Comparison of ENCODE assay signal across 16 cellular contexts in the genomic region with DNA sequence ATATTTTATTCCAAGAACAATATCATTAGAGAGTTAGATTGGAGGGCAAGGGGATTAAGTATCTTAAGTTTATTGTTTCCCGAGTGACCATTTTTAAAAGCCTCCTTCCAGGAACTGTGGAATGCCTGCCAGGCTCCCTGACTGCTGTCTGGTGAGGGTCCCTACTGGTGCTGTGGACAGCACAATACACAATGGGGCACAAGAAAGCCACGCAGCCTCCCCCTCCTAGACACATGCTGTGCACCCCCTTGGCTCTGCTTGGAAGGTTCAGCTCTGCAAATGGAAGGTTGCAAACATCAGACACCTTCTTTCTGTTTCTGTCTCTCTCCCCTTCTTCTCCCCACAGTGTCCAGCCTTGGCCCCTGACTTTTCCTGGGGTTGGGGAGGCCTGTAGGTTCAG.
DNase-seq lines count a peak whose midpoint lies in the region; ATAC-seq, FAIRE-seq and TF ChIP-seq lines count a peak whose summit lies in the region.
"Had no signal": no experiment of that assay in that cellular context is flagged by ENCODE, and none has a peak within 500 bp of the region (broad histone marks: within the 10 kb centered on the region; RNA-seq: fewer than 3 reads in every experiment).

No MANE protein-coding gene starts in this region.

- peak overlapping the region; percentile 92 for H2BK15ac ChIP-seq in H9 (ENCODE audit: low read depth, low read length)

- H2BK12ac ChIP-seq in H9 (ENCODE audit: insufficient read length, low read depth, low read length): peak overlapping the region; percentile 93

- H2BK5ac ChIP-seq in H9 (ENCODE audit: insufficient read length, low read length): peak overlapping the region; percentile 9

- H2AK5ac ChIP-seq in H9 (ENCODE audit: insufficient read length, low read length): peak overlapping the region; percentile 91

- H3K4me1 ChIP-seq in H9 (ENCODE audit: insufficient read depth, low read length) (peaks cover 13% of the 10 kb centered on the region), ascending aorta (peaks cover 0 to 44% of the 10 kb centered on the region in 2 donors), kidney (ENCODE audit: control insufficient read depth in 1 of 2, insufficient read depth in 1 of 2, low read depth in 1 of 2, low read length in 2 of 2) (peaks cover 5 to 20% of the 10 kb centered on the region in 2 donors), rectal smooth muscle tissue (ENCODE audit: control insufficient read depth, insufficient read depth, low read length) (peaks cover 25% of the 10 kb centered on the region)

- H3K56ac ChIP-seq in H9 (ENCODE audit: insufficient read length, low read depth, low read length): no peak overlapping the region

- no peaks in the 10 kb centered on the region for H3K79me2 ChIP-seq in H9 (ENCODE audit: insufficient read depth, low read length)

- FAIRE-seq in kidney (lab: Jason Lieb, UNC): no peak
- FAIRE-seq: bronchial epithelial cell, endothelial cell of umbilical vein, GM19239, keratinocyte had no signal

- no peak overlapping the region for H3K23ac ChIP-seq in H9 (ENCODE audit: insufficient read length, low read depth, low read length)

- H3K4ac ChIP-seq in H9 (ENCODE audit: low read depth, low read length): peak overlapping the region; percentile 68

- peak overlapping the region; percentile 81 for H3T11ph ChIP-seq in H9 (ENCODE audit: low read length)

- no peaks in the 10 kb centered on the region for H3K79me1 ChIP-seq in H9 (ENCODE audit: insufficient read depth, low read depth, low read length, poor library complexity, severe bottlenecking)

- peak overlapping the region; percentile 88 for H3K18ac ChIP-seq in H9 (ENCODE audit: insufficient read length, low read depth, low read length)

- peaks cover 0 to 4% of the 10 kb centered on the region in 2 experiments; a peak in 2 of 5 replicates for H3K9me3 Mint-ChIP-seq in H9
- H3K9me3 Mint-ChIP-seq: activated B cell treated with CpG ODN at 0.5 μM for 24 hours had no signal

- H3K27me3 ChIP-seq in H9 (ENCODE audit: insufficient read depth, low read length): no peaks in the 10 kb centered on the region
- no peaks in the 10 kb centered on the region for H3K27me3 ChIP-seq in ascending aorta
- H3K27me3 ChIP-seq in rectal smooth muscle tissue (ENCODE audit: control insufficient read depth, insufficient read depth, low read length): no peaks in the 10 kb centered on the region

- H3K9me3 ChIP-seq in H9 (ENCODE audit: control insufficient read depth, low read depth, low read length) (no peaks in the 10 kb centered on the region), ascending aorta (no peaks in the 10 kb centered on the region), kidney (ENCODE audit: control insufficient read depth in 1 of 2, low read length in 2 of 2) (no peaks in the 10 kb centered on the region)

- H4K91ac ChIP-seq in H9 (ENCODE audit: insufficient read length, low read depth, low read length): peak overlapping the region; percentile 94

- H4K8ac ChIP-seq in H9 (replicated peaks; ENCODE audit: insufficient read length, low read depth, low read length): no peak overlapping the region

- no peaks in the 10 kb centered on the region for H4K20me1 ChIP-seq in H9 (ENCODE audit: control insufficient read depth, insufficient read depth, insufficient read length)

- no CpG with 5 or more reads among the region's 2 CpGs for WGBS in H9 (ENCODE audit: extremely low coverage, insufficient read length, low lambda C conversion rate)

- no peak overlapping the region for H3K4me3 Mint-ChIP-seq in H9
- H3K4me3 Mint-ChIP-seq: activated B cell treated with CpG ODN at 0.5 μM for 24 hours had no signal

- H3K27me3 Mint-ChIP-seq in H9 (ENCODE audit: low read depth): no peaks in the 10 kb centered on the region

- H3K4me3 ChIP-seq in ascending aorta (peak overlapping the region; percentile 2 to 66), kidney (ENCODE audit: low read length in 2 of 2) (peak overlapping the region in 1 of 2 donors; percentile 15), rectal smooth muscle tissue (ENCODE audit: low read length) (peak overlapping the region; percentile 22)

- no peak for TF ChIP-seq CTCF in H9 (conservative IDR thresholded peaks at IDR 0.05)
- TF ChIP-seq CTCF in ascending aorta (IDR thresholded peaks at IDR 0.05): no peak
- no peak for TF ChIP-seq CTCF in kidney (IDR thresholded peaks at IDR 0.05; ENCODE audit: borderline replicate concordance, extremely low read depth, insufficient read depth)

- H3K27ac Mint-ChIP-seq in H9: peak overlapping the region; percentile 80 to 100 (median 93)
- H3K27ac Mint-ChIP-seq: activated B cell treated with CpG ODN at 0.5 μM for 24 hours had no signal

- H2AFZ ChIP-seq in H9 (ENCODE audit: low read length): no peak overlapping the region

- peaks cover 0 to 6% (median 0%) of the 10 kb centered on the region in 3 experiments; a peak in 2 of 7 replicates for H3K36me3 Mint-ChIP-seq in H9 (ENCODE audit: insufficient read depth in 1 of 3, low read depth in 3 of 3)

- peak overlapping the region; percentile 88 for H3K14ac ChIP-seq in H9 (ENCODE audit: insufficient read depth, low read length)

- DNase-seq in H9: peak; percentile 45
- no peak for DNase-seq in ascending aorta (ENCODE audit: low spot score in 2 of 2)
- DNase-seq in kidney: no peak
- DNase-seq in pons (ENCODE audit: low spot score): no peak
- no peak for DNase-seq in activated CD8-positive, alpha-beta memory T cell treated with anti-CD3 and anti-CD28 coated beads, Interleukin-2, amount 50 U/mL, for 4 hours
- DNase-seq: activated B cell treated with CpG ODN at 0.5 μM for 24 hours; NCI-H1436; NCI-H510A; stimulated activated naive CD4-positive, alpha-beta T cell treated with Interleukin-2 at 50 U/mL for 16 hours had no signal

- peak overlapping the region; percentile 51 for H3K27ac ChIP-seq in H9 (ENCODE audit: insufficient read length, low read depth, low read length)
- peak overlapping the region; percentile 89 to 96 for H3K27ac ChIP-seq in ascending aorta
- H3K27ac ChIP-seq in kidney (ENCODE audit: low read depth in 2 of 2, low read length in 2 of 2): peak overlapping the region; percentile 2 to 71
- H3K27ac ChIP-seq in rectal smooth muscle tissue (ENCODE audit: low read depth, low read length): no peak overlapping the region

- no peak overlapping the region for H4K5ac ChIP-seq in H9 (ENCODE audit: insufficient read length, low read depth, low read length)

- H3K4me2 ChIP-seq in H9 (ENCODE audit: insufficient read depth, insufficient read length, low read length): no peak overlapping the region

- no peak for ATAC-seq in GM18517 (IDR thresholded peaks at IDR 0.05; ENCODE audit: unreplicated experiment)
- ATAC-seq in HG02885 (IDR thresholded peaks at IDR 0.05; ENCODE audit: poor library complexity, unreplicated experiment): no peak

- H3K4me1 Mint-ChIP-seq in H9: peaks cover 76 to 78% of the 10 kb centered on the region in 2 experiments

- H3K36me3 ChIP-seq in ascending aorta (no peaks in the 10 kb centered on the region), kidney (ENCODE audit: control insufficient read depth in 1 of 2, insufficient read depth in 2 of 2, low read length in 2 of 2) (no peaks in the 10 kb centered on the region), rectal smooth muscle tissue (ENCODE audit: control insufficient read depth, insufficient read depth, low read length) (no peaks in the 10 kb centered on the region)

- H2BK20ac ChIP-seq in H9 (ENCODE audit: low read depth, low read length, poor library complexity, severe bottlenecking): no peak overlapping the region

- H3K23me2 ChIP-seq in H9 (ENCODE audit: insufficient read length, low read depth, low read length, poor library complexity, severe bottlenecking): peaks cover 5% of the 10 kb centered on the region

- intact Hi-C loops in ascending aorta (cut with DNase I): loop anchor here (2.0 to 5.0 kb wide), 2 partner anchors 34 to 101 kb away; no protein-coding TSS in a partner anchor
- intact Hi-C loops in kidney (cut with DNase I): no loop called here

- H3K9ac ChIP-seq in H9 (ENCODE audit: extremely low read depth, insufficient read length, low read length) (no peak overlapping the region), kidney (ENCODE audit: low read length in 2 of 2) (peak overlapping the region in 1 of 2 donors; percentile 41), rectal smooth muscle tissue (ENCODE audit: low read length) (no peak overlapping the region)

- H2BK120ac ChIP-seq in H9 (ENCODE audit: low read depth, low read length, poor library complexity, severe bottlenecking): no peak overlapping the region
